Comparison of ENCODE assay signal across 15 cellular contexts in the genomic region with DNA sequence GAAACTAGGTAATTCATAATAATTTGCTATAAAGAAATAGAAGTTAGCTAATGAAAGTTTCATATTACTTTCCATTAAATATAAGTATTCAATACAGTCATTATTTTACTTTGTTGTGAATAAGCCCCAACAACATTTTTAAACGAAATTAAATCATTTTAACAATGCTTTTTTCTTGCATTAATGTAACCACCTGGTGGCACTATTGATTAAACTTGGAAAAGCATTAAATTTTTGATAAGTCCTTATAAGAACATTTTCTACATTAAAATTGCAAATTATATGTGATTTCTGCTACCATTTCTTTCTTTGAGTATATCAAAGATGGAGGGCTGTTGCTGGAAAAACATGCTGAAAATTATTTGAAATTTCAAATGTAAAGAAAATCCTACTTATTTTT.
A peak's percentile ranks its signal among the peaks of the same experiment; 100 is the strongest.
DNase-seq lines count a peak whose midpoint lies in the region; ATAC-seq, FAIRE-seq and TF ChIP-seq lines count a peak whose summit lies in the region.
"Had no signal": no experiment of that assay in that cellular context is flagged by ENCODE, and none has a peak within 500 bp of the region (broad histone marks: within the 10 kb centered on the region; RNA-seq: fewer than 3 reads in every experiment).

No MANE protein-coding gene starts in this region.

- H3K9me3 Mint-ChIP-seq in CD14-positive monocyte = peaks cover 0 to 4% (median under 1%) of the 10 kb centered on the region in 7 donors

- H3K27me3 ChIP-seq in RWPE2 (ENCODE audit: insufficient read depth, poor library complexity, severe bottlenecking) = peaks cover 11% of the 10 kb centered on the region

- H3K36me3 ChIP-seq in RWPE2 (ENCODE audit: low read depth) = no peaks in the 10 kb centered on the region

- intact Hi-C loops in CD14-positive monocyte (cut with micrococcal nuclease) = no loop called here

- peak; percentile 49 for TF ChIP-seq CTCF in RWPE2 (IDR thresholded peaks at IDR 0.05; ENCODE audit: poor library complexity, severe bottlenecking)
- no peak for TF ChIP-seq CTCF in CD14-positive monocyte (IDR thresholded peaks at IDR 0.05)

- H3K4me1 Mint-ChIP-seq in CD14-positive monocyte = no peaks in the 10 kb centered on the region
- H3K4me1 Mint-ChIP-seq: activated CD4-positive, alpha-beta memory T cell treated with anti-CD3 and anti-CD28 coated beads, Interleukin-2, amount 10 ng/mL, durations not matched to agents 7 days and 5 days had no signal

- H3K36me3 Mint-ChIP-seq in CD14-positive monocyte = no peaks in the 10 kb centered on the region

- no peak overlapping the region for H3K27ac ChIP-seq in RWPE2 (ENCODE audit: poor library complexity, severe bottlenecking)
- H3K27ac ChIP-seq: epithelial cell of prostate, PC-9 had no signal

- no peaks in the 10 kb centered on the region for H3K4me1 ChIP-seq in RWPE2 (ENCODE audit: insufficient read depth, poor library complexity, severe bottlenecking)

- no peaks in the 10 kb centered on the region for H3K27me3 Mint-ChIP-seq in CD14-positive monocyte (ENCODE audit: low read depth in 3 of 3)
- H3K27me3 Mint-ChIP-seq: activated CD4-positive, alpha-beta memory T cell treated with anti-CD3 and anti-CD28 coated beads, Interleukin-2, amount 10 ng/mL, durations not matched to agents 7 days and 5 days had no signal

- FAIRE-seq in A204.1 (lab: Jason Lieb, UNC) = peak; percentile 90

- no peak for ATAC-seq in RWPE2 (ENCODE audit: low read depth)
- ATAC-seq: stimulated activated naive CD8-positive, alpha-beta T cell treated with anti-CD3 and anti-CD28 coated beads, Interleukin-15, Interleukin-2, amounts not matched to agents 100 U/mL and 50 U/mL, for 24 hours had no signal

- H3K9me3 ChIP-seq in RWPE2 (ENCODE audit: severe bottlenecking) = no peaks in the 10 kb centered on the region

- no peak overlapping the region for H3K27ac Mint-ChIP-seq in CD14-positive monocyte
- H3K27ac Mint-ChIP-seq: activated CD4-positive, alpha-beta memory T cell treated with anti-CD3 and anti-CD28 coated beads, Interleukin-2, amount 10 ng/mL, durations not matched to agents 7 days and 5 days had no signal

- DNase-seq in HT-29 (ENCODE audit: low spot score) (peak; percentile 4), RWPE2 (ENCODE audit: low spot score) (no peak), iris pigment epithelial cell (ENCODE audit: low read depth) (peak; percentile 3), cortex of kidney (lab: John Stamatoyannopoulos, UW) (no peak), CD14-positive monocyte (ENCODE audit: low spot score) (no peak), NCI-H146 (lab: John Stamatoyannopoulos, UW) (no peak)
- DNase-seq in stimulated activated naive CD4-positive, alpha-beta T cell (lab: John Stamatoyannopoulos, UW) = no peak
- DNase-seq: activated CD4-positive, alpha-beta memory T cell treated with anti-CD3 and anti-CD28 coated beads, Interleukin-2, amount 10 ng/mL, durations not matched to agents 7 days and 5 days; NCI-H1694; stimulated activated CD4-positive, alpha-beta T cell treated with anti-CD3 and anti-CD28 coated beads, Interleukin-4, amount 100 ng/mL, for 4 hours; stimulated activated naive CD8-positive, alpha-beta T cell treated with anti-CD3 and anti-CD28 coated beads, Interleukin-15, Interleukin-2, amounts not matched to agents 100 U/mL and 50 U/mL, for 24 hours; T-helper 2 cell had no signal

- no peak overlapping the region for H3K4me3 ChIP-seq in RWPE2 (ENCODE audit: severe bottlenecking)
- H3K4me3 ChIP-seq: PC-9 had no signal

- no peak overlapping the region for H3K4me3 Mint-ChIP-seq in CD14-positive monocyte
- H3K4me3 Mint-ChIP-seq: activated CD4-positive, alpha-beta memory T cell treated with anti-CD3 and anti-CD28 coated beads, Interleukin-2, amount 10 ng/mL, durations not matched to agents 7 days and 5 days had no signal

Comparison
In these comparisons a context has a peak if more than half of its experiments do, and no peak if none do; other contexts are left out.
1. DNase-seq: peak in HT-29 (single experiment) and iris pigment epithelial cell (single experiment); none in RWPE2 (single experiment), stimulated activated naive CD4-positive, alpha-beta T cell (0 of 6), cortex of kidney (single experiment), CD14-positive monocyte (single experiment) and NCI-H146 (single experiment).